Comparison of ENCODE assay signal across 28 cellular contexts in the genomic region with DNA sequence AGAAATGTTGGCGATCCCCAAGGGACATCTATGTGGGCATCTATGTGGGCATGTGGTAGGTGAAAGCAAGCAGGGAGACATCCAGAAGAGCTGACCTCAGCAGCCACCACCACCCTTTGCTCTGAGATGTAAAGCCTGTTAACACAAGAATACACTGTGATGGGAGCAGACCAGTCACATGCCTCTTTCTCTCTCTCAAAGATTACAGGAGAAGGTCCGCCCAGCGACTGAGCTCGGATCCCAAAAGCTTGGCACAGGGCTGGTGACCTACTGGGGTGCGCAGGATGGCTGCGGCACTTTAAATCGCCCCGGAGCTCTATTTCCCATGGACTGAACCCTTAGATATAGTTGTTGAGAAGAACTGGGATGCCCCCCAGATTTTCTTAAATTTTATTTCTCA.
"Had no signal": no experiment of that assay in that cellular context is flagged by ENCODE, and none has a peak within 500 bp of the region (broad histone marks: within the 10 kb centered on the region; RNA-seq: fewer than 3 reads in every experiment).

No MANE protein-coding gene starts in this region.

- H3K4me3 ChIP-seq: left lung, lower lobe of right lung, ovary, prostate gland, smooth muscle cell, testis, thyroid gland, transverse colon, upper lobe of right lung had no signal

- H3K9me3 ChIP-seq: left lung, lower lobe of right lung, ovary, prostate gland, testis, thyroid gland, transverse colon, upper lobe of right lung had no signal

- ATAC-seq: left colon; left lung; lower lobe of right lung; naive thymus-derived CD4-positive, alpha-beta T cell; natural killer cell treated with Interleukin-12 subunit alpha and Interleukin-12 subunit beta and Interleukin-15 and Interleukin-18, amount 100 ng/mL, for 72 hours; right cardiac atrium; stimulated activated memory B cell treated with anti-CD40 and anti-IgM and Interleukin-4, amounts not matched to agents 10 μg/mL and 1 μg/mL and 100 μg/mL, for 72 hours; stimulated activated naive CD8-positive, alpha-beta T cell treated with anti-CD3 and anti-CD28 coated beads, Interleukin-15, amount 100 ng/mL, for 72 hours; upper lobe of right lung had no signal

- H3K4me1 ChIP-seq: left lung, lower lobe of right lung, prostate gland, testis, thyroid gland, transverse colon, upper lobe of right lung had no signal

- H3K27ac ChIP-seq: left lung, lower lobe of right lung, ovary, prostate gland, testis, thyroid gland, transverse colon, upper lobe of right lung had no signal

- H3K4me1 Mint-ChIP-seq: immature natural killer cell; naive thymus-derived CD4-positive, alpha-beta T cell; stimulated activated memory B cell treated with anti-CD40 and anti-IgM and Interleukin-4, amounts not matched to agents 10 μg/mL and 1 μg/mL and 100 μg/mL, for 72 hours; stimulated activated naive CD8-positive, alpha-beta T cell treated with anti-CD3 and anti-CD28 coated beads, Interleukin-15, amount 100 ng/mL, for 72 hours had no signal

- H3K4me3 Mint-ChIP-seq: immature natural killer cell; mesothelial cell of epicardium; natural killer cell treated with Interleukin-12 subunit alpha and Interleukin-12 subunit beta and Interleukin-15 and Interleukin-18, amount 100 ng/mL, for 72 hours; stimulated activated memory B cell treated with anti-CD40 and anti-IgM and Interleukin-4, amounts not matched to agents 10 μg/mL and 1 μg/mL and 100 μg/mL, for 72 hours; stimulated activated naive CD8-positive, alpha-beta T cell treated with anti-CD3 and anti-CD28 coated beads, Interleukin-15, amount 100 ng/mL, for 72 hours had no signal

- H3K27me3 Mint-ChIP-seq: stimulated activated memory B cell treated with anti-CD40 and anti-IgM and Interleukin-4, amounts not matched to agents 10 μg/mL and 1 μg/mL and 100 μg/mL, for 72 hours; stimulated activated naive CD8-positive, alpha-beta T cell treated with anti-CD3 and anti-CD28 coated beads, Interleukin-15, amount 100 ng/mL, for 72 hours had no signal

- H3K36me3 ChIP-seq: left lung, lower lobe of right lung, ovary, prostate gland, thyroid gland, transverse colon, upper lobe of right lung had no signal

- H3K36me3 Mint-ChIP-seq: immature natural killer cell; mesothelial cell of epicardium; natural killer cell treated with Interleukin-12 subunit alpha and Interleukin-12 subunit beta and Interleukin-15 and Interleukin-18, amount 100 ng/mL, for 72 hours; stimulated activated memory B cell treated with anti-CD40 and anti-IgM and Interleukin-4, amounts not matched to agents 10 μg/mL and 1 μg/mL and 100 μg/mL, for 72 hours had no signal

- H3K9me3 Mint-ChIP-seq: immature natural killer cell; mesothelial cell of epicardium; natural killer cell treated with Interleukin-12 subunit alpha and Interleukin-12 subunit beta and Interleukin-15 and Interleukin-18, amount 100 ng/mL, for 72 hours; stimulated activated memory B cell treated with anti-CD40 and anti-IgM and Interleukin-4, amounts not matched to agents 10 μg/mL and 1 μg/mL and 100 μg/mL, for 72 hours; stimulated activated naive CD8-positive, alpha-beta T cell treated with anti-CD3 and anti-CD28 coated beads, Interleukin-15, amount 100 ng/mL, for 72 hours had no signal

- H3K4me2 ChIP-seq: smooth muscle cell had no signal

- DNase-seq: head of caudate nucleus; hippocampal formation; immature natural killer cell; kidney; left colon; left lung; lower lobe of right lung; mammary epithelial cell; mesendoderm; naive thymus-derived CD4-positive, alpha-beta T cell; ovary; retina; right cardiac atrium; stimulated activated CD4-positive, alpha-beta T cell treated with anti-CD3 and anti-CD28 coated beads, Interleukin-1b, Interleukin-23, amount 100 ng/mL, for 48 hours; stimulated activated CD4-positive, alpha-beta T cell treated with anti-CD3 and anti-CD28 coated beads, Interleukin-2, amount 100 ng/mL, for 48 hours; stimulated activated CD4-positive, alpha-beta T cell treated with anti-CD3 and anti-CD28 coated beads, Interleukin-4, amount 100 ng/mL, for 4 hours; stimulated activated CD8-positive, alpha-beta memory T cell treated with anti-CD3 and anti-CD28 coated beads, Interleukin-4, amount 100 ng/mL, for 48 hours; stimulated activated naive CD4-positive, alpha-beta T cell treated with Interleukin-2 at 50 U/mL for 16 hours; stimulated activated naive CD8-positive, alpha-beta T cell treated with anti-CD3 and anti-CD28 coated beads, Interleukin-15, amount 100 ng/mL, for 72 hours; testis; thyroid gland; transverse colon; upper lobe of right lung had no signal

- H3K27me3 ChIP-seq: left lung, ovary, testis, thyroid gland, transverse colon, upper lobe of right lung had no signal
